In genomic region chr4:150039790-150040189, GRCh38 we compare ENCODE assay signal across 16 cellular contexts. TPM values are rescaled to one million over a fixed set of nuclear protein-coding genes. Genes with fewer than 3 reads are reported as not detected.
DNase-seq lines count a peak whose midpoint lies in the region; ATAC-seq, FAIRE-seq and TF ChIP-seq lines count a peak whose summit lies in the region.
"Had no signal": no experiment of that assay in that cellular context is flagged by ENCODE, and none has a peak within 500 bp of the region (broad histone marks: within the 10 kb centered on the region; RNA-seq: fewer than 3 reads in every experiment).

No MANE protein-coding gene starts in this region.

- FAIRE-seq in GM12891 (lab: Jason Lieb, UNC), result peak; percentile 31

- peak; percentile 38 for ATAC-seq in HG03159 (IDR thresholded peaks at IDR 0.05; ENCODE audit: unreplicated experiment)
- no peak for ATAC-seq in GM21423 (IDR thresholded peaks at IDR 0.05; ENCODE audit: unreplicated experiment)
- ATAC-seq: gastroesophageal sphincter, left lung, T-cell had no signal

- in situ Hi-C loops in GM13977 (cut with MboI; ENCODE audit: low pct_unique_long_range_greater_than_20kb, low sequenced_read_pairs, unreplicated experiment), result no loop called here

- no peak for TF ChIP-seq CTCF in GM13977 (IDR thresholded peaks at IDR 0.05; ENCODE audit: extremely low read depth, insufficient read depth, missing control alignments)

- DNase-seq in GM12891 (ENCODE audit: insufficient read length, low spot score) (no peak), NCI-H526 (lab: John Stamatoyannopoulos, UW) (peak; percentile 63 to 76), kidney tubule cell (ENCODE audit: low spot score) (peak; percentile 25), GM13977 (ENCODE audit: low spot score) (no peak), NCI-H1105 treated with DMSO at 0.1 percent for 48 hours (lab: John Stamatoyannopoulos, UW) (no peak)
- no peak for DNase-seq in activated CD4-positive, alpha-beta T cell treated with anti-CD3 and anti-CD28 coated beads, Interleukin-2, amount 50 U/mL, for 4 hours
- DNase-seq: CD8-positive, alpha-beta memory T cell; H9; IMR-90; left lung; Right ventricle myocardium superior; substantia nigra; T-cell had no signal

- no peak for TF ChIP-seq POLR2A in GM12891 (IDR thresholded peaks at IDR 0.05; ENCODE audit: low read depth, low read length)

TF ChIP-seq in GM12891, 5 proteins besides CTCF, POLR2A, EP300 and RAD21:
- TF ChIP-seq SPI1 (IDR thresholded peaks at IDR 0.05; ENCODE audit: low read depth, low read length), result peak; percentile 56; the same call in 1 of the 2 replicates
- TF ChIP-seq POLR2AphosphoS5 (IDR thresholded peaks at IDR 0.05; ENCODE audit: low read depth, low read length), result no peak

RNA-seq across cellular contexts. Expression of gene DCLK2, which starts 38.5 kb away (rescaled TPM):
- not detected for polyA plus RNA-seq in GM12891 (2012; ENCODE audit: low read depth, missing spikeins)
- polyA plus RNA-seq: CD8-positive, alpha-beta memory T cell had no signal

Comparison
In these comparisons a context has a peak if more than half of its experiments do, and no peak if none do; other contexts are left out.
1. DNase-seq: peak in NCI-H526 (2 of 2) and kidney tubule cell (single experiment); none in GM12891 (single experiment), GM13977 (single experiment), activated CD4-positive, alpha-beta T cell treated with anti-CD3 and anti-CD28 coated beads, Interleukin-2, amount 50 U/mL, for 4 hours (0 of 2) and NCI-H1105 treated with DMSO at 0.1 percent for 48 hours (single experiment).